Comparison of ENCODE assay signal across 8 cellular contexts in genomic region chr6:15246217-15247211, GRCh38. TPM values are rescaled to one million over a fixed set of nuclear protein-coding genes. Genes with fewer than 3 reads are reported as not detected.
DNase-seq lines count a peak whose midpoint lies in the region; ATAC-seq and TF ChIP-seq lines count a peak whose summit lies in the region.

No MANE protein-coding gene starts in this region.

- CTCF ChIA-PET in CD8-positive, alpha-beta T cell (lab: Charles Lee), result no interaction called here

- no peak for TF ChIP-seq CTCF in CD8-positive, alpha-beta T cell (IDR thresholded peaks at IDR 0.05)

- H3K9me3 Mint-ChIP-seq in CD8-positive, alpha-beta T cell, result no peaks in the 10 kb centered on the region
- H3K9me3 Mint-ChIP-seq in activated naive CD8-positive, alpha-beta T cell treated with anti-CD3 and anti-CD28 coated beads for 36 hours, result no peaks in the 10 kb centered on the region
- no peaks in the 10 kb centered on the region for H3K9me3 Mint-ChIP-seq in immature natural killer cell

- intact Hi-C loops in CD8-positive, alpha-beta T cell (cut with DNase I, micrococcal nuclease), result loop anchor here (1.0 to 10.0 kb wide), 12 partner anchors 51 to 1672 kb away; partner anchors contain the start of genes ATXN1 (in 1 of the 2), DTNBP1 (in 1 of the 2), MCUR1 (in 1 of the 2) and MYLIP (in 1 of the 2)

- H3K4me1 ChIP-seq in CD8-positive, alpha-beta T cell (ENCODE audit: insufficient read depth, low read length), result peaks cover 19% of the 10 kb centered on the region

- no peaks in the 10 kb centered on the region for H3K27me3 Mint-ChIP-seq in CD8-positive, alpha-beta T cell (ENCODE audit: low read depth)
- no peaks in the 10 kb centered on the region for H3K27me3 Mint-ChIP-seq in activated naive CD8-positive, alpha-beta T cell treated with anti-CD3 and anti-CD28 coated beads for 36 hours
- H3K27me3 Mint-ChIP-seq in immature natural killer cell (ENCODE audit: low read depth in 3 of 3), result peaks cover 16 to 37% (median 32%) of the 10 kb centered on the region in 3 donors

- POLR2A ChIA-PET in CD8-positive, alpha-beta T cell (lab: Charles Lee), result interaction anchor here (0.6 to 1.3 kb wide), 2 partner anchors 25 to 933 kb away, joined by 3 to 4 read pairs; no protein-coding TSS in a partner anchor

- peak in 3 of 7 experiments; percentile 25 to 68 (median 40) for DNase-seq in CD8-positive, alpha-beta T cell
- peak; percentile 48 for DNase-seq in M059J (ENCODE audit: low read depth)
- peak; percentile 23 for DNase-seq in activated naive CD8-positive, alpha-beta T cell treated with anti-CD3 and anti-CD28 coated beads for 36 hours
- DNase-seq in immature natural killer cell, result peak in 2 of 3 donors; percentile 45 to 46
- DNase-seq in stimulated activated naive CD4-positive, alpha-beta T cell treated with Interleukin-2 at 50 U/mL for 16 hours (lab: John Stamatoyannopoulos, UW), result peak; percentile 7
- no peak for DNase-seq in NCI-H2107 treated with DMSO at 0.1 percent for 48 hours (lab: John Stamatoyannopoulos, UW; ENCODE audit: unreplicated experiment)
- no peak for DNase-seq in HuH-7.5 (ENCODE audit: low spot score)

- H3K4me3 Mint-ChIP-seq in CD8-positive, alpha-beta T cell, result peak overlapping the region; percentile 97
- H3K4me3 Mint-ChIP-seq in activated naive CD8-positive, alpha-beta T cell treated with anti-CD3 and anti-CD28 coated beads for 36 hours, result peak overlapping the region; percentile 96
- peak overlapping the region; percentile 96 to 100 (median 100) for H3K4me3 Mint-ChIP-seq in immature natural killer cell

- ATAC-seq in CD8-positive, alpha-beta T cell, result no peak
- ATAC-seq in HG02678 (IDR thresholded peaks at IDR 0.05; ENCODE audit: unreplicated experiment), result no peak

- peaks cover 37% of the 10 kb centered on the region for H3K4me1 Mint-ChIP-seq in CD8-positive, alpha-beta T cell (ENCODE audit: low read depth)
- peaks cover 30% of the 10 kb centered on the region for H3K4me1 Mint-ChIP-seq in activated naive CD8-positive, alpha-beta T cell treated with anti-CD3 and anti-CD28 coated beads for 36 hours
- peaks cover 43 to 55% of the 10 kb centered on the region in 2 donors for H3K4me1 Mint-ChIP-seq in immature natural killer cell

- no peaks in the 10 kb centered on the region for H3K27me3 ChIP-seq in CD8-positive, alpha-beta T cell (ENCODE audit: insufficient read depth, low read length)

- peak overlapping the region; percentile 99 for H3K4me3 ChIP-seq in CD8-positive, alpha-beta T cell (ENCODE audit: low read depth, low read length)

- peak overlapping the region; percentile 83 for H3K27ac ChIP-seq in CD8-positive, alpha-beta T cell (ENCODE audit: low read depth, low read length)

- H3K9me3 ChIP-seq in CD8-positive, alpha-beta T cell (ENCODE audit: low read length), result no peaks in the 10 kb centered on the region

- no peaks in the 10 kb centered on the region for H3K36me3 ChIP-seq in CD8-positive, alpha-beta T cell (ENCODE audit: insufficient read depth, low read length)

- H3K27ac Mint-ChIP-seq in CD8-positive, alpha-beta T cell, result peak overlapping the region; percentile 96
- peak overlapping the region; percentile 99 for H3K27ac Mint-ChIP-seq in activated naive CD8-positive, alpha-beta T cell treated with anti-CD3 and anti-CD28 coated beads for 36 hours
- H3K27ac Mint-ChIP-seq in immature natural killer cell, result peak overlapping the region; percentile 93 to 98 (median 98)

- peaks cover 23% of the 10 kb centered on the region for H3K36me3 Mint-ChIP-seq in CD8-positive, alpha-beta T cell
- H3K36me3 Mint-ChIP-seq in activated naive CD8-positive, alpha-beta T cell treated with anti-CD3 and anti-CD28 coated beads for 36 hours, result peaks cover 20% of the 10 kb centered on the region
- H3K36me3 Mint-ChIP-seq in immature natural killer cell, result no peaks in the 10 kb centered on the region

RNA-seq across cellular contexts. Expression of gene JARID2, which starts 0.6 kb away (rescaled TPM):
- total RNA-seq in CD8-positive, alpha-beta T cell, result 10 to 100 TPM; 30.6 to 31.2 TPM
- 9.0 and 17.6 TPM in 2 replicates for total RNA-seq in M059J (2014; rRNA removed; shearing (Covaris generic))
- 10 to 100 TPM; 19.3 to 20.1 TPM for total RNA-seq in activated naive CD8-positive, alpha-beta T cell treated with anti-CD3 and anti-CD28 coated beads for 36 hours
- polyA plus RNA-seq in immature natural killer cell, result 10 to 100 TPM in 1 of 3 donors, 1 to 10 TPM in 2; 4.3 to 26.1 (median 7.8) TPM

Comparison
In these comparisons a context has a peak if more than half of its experiments do, and no peak if none do; other contexts are left out.
1. DNase-seq: peak in M059J (single experiment), activated naive CD8-positive, alpha-beta T cell treated with anti-CD3 and anti-CD28 coated beads for 36 hours (single experiment), immature natural killer cell (2 of 3) and stimulated activated naive CD4-positive, alpha-beta T cell treated with Interleukin-2 at 50 U/mL for 16 hours (single experiment); none in NCI-H2107 treated with DMSO at 0.1 percent for 48 hours (single experiment) and HuH-7.5 (single experiment).
2. Peak in every context shown above with its lines, with median percentiles within 50 percentile points of each other: H3K27ac Mint-ChIP-seq and H3K4me3 Mint-ChIP-seq.